ENCODE assay signal across 25 cellular contexts in the genomic region with DNA sequence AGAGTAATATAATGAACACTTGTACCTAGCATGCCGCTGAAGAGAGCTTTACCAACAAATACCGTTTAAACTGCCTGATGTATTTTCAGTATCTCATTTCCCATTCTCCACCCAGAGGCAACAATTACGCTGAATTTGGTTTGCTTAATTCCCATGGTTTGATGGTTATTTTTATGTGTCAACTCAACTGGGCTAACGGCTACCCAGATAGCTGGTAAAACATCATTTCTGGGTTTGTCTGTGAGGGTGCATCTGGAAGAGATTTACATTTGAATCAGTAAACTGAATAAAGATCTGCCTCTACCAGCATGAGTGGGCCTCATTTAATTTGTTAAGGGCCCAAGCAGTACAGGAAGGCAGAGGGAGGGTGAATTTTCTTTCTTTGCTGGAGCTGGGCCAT.
"Had no signal": no experiment of that assay in that cellular context is flagged by ENCODE, and none has a peak within 500 bp of the region (broad histone marks: within the 10 kb centered on the region; RNA-seq: fewer than 3 reads in every experiment).

No MANE protein-coding gene starts in this region.

- H3K4me3 ChIP-seq: coronary artery, dorsolateral prefrontal cortex, esophagus muscularis mucosa, gastroesophageal sphincter, heart left ventricle, hepatocyte, left lung, lower lobe of right lung, mucosa of descending colon had no signal

- H3K27me3 Mint-ChIP-seq: naive B cell had no signal

- H3K36me3 ChIP-seq: esophagus muscularis mucosa, gastroesophageal sphincter, heart left ventricle, left lung, lower lobe of right lung had no signal

- H3K4me1 Mint-ChIP-seq: immature natural killer cell, naive B cell had no signal

- ATAC-seq: gastroesophageal sphincter, heart left ventricle, left lung, left ventricle myocardium superior, lower lobe of right lung, mucosa of descending colon had no signal

- H3K36me3 Mint-ChIP-seq: mesothelial cell of epicardium, naive B cell had no signal

- H3K27ac Mint-ChIP-seq: immature natural killer cell, mesothelial cell of epicardium, naive B cell had no signal

- FAIRE-seq: colon, endothelial cell of umbilical vein, frontal cortex, kidney had no signal

- H3K4me1 ChIP-seq: esophagus muscularis mucosa, gastroesophageal sphincter, heart left ventricle, left lung, lower lobe of right lung had no signal

- DNase-seq: dermis blood vessel endothelial cell; dorsolateral prefrontal cortex; effector CD4-positive, alpha-beta T cell; effector memory CD4-positive, alpha-beta T cell; heart left ventricle; hypothalamus; immature natural killer cell; islet precursor cell; kidney; kidney glomerular epithelial cell; left lung; left ventricle myocardium superior; lower lobe of right lung; mesenchymal stem cell; mucosa of descending colon; naive B cell had no signal

- H3K27me3 ChIP-seq: dorsolateral prefrontal cortex, esophagus muscularis mucosa, foreskin keratinocyte, gastroesophageal sphincter, heart left ventricle, hepatocyte, left lung had no signal

- H3K4me2 ChIP-seq: hepatocyte had no signal

- H3K4me3 Mint-ChIP-seq: immature natural killer cell, mesothelial cell of epicardium, naive B cell had no signal

- H3K27ac ChIP-seq: coronary artery, dorsolateral prefrontal cortex, esophagus muscularis mucosa, foreskin keratinocyte, gastroesophageal sphincter, heart left ventricle, hepatocyte, left lung, lower lobe of right lung had no signal

- H2AFZ ChIP-seq: hepatocyte had no signal

- H3K79me2 ChIP-seq: hepatocyte had no signal

- H3K9me3 ChIP-seq: esophagus muscularis mucosa, gastroesophageal sphincter, heart left ventricle, lower lobe of right lung, mucosa of descending colon had no signal
